14 cellular contexts compared by ENCODE assay signal in the genomic region with DNA sequence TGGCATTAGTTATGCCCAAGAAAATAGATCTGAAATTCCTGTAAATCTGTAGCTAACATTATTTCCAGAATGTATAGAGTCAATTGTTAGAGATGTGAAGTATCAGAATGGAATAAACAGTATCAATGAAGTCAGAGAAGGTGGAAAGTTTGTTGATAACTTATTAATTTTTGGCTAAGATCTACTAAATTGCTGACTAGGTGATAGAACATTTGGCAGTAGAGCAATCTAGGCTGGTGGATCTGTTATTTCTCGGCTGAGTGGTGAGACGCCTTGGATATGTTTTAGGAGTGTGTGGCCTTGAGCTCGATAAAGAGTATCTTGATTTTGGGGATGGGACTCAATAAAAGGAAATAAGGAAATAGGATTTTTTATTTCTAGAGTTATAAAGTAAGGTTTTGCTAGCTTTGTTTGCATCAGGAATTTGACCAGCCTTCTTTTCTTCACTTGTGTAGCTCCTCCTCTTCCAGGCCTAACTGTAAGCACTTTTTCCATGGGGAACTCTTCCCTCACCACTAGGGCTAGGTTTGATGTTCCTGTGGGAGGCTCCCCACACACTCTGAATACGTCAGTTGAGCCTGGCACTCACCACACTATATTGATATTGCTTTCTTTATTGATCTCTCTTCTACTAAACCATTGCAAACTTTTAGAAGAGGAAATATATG.
"Had no signal": no experiment of that assay in that cellular context is flagged by ENCODE, and none has a peak within 500 bp of the region (broad histone marks: within the 10 kb centered on the region; RNA-seq: fewer than 3 reads in every experiment).

No MANE protein-coding gene starts in this region.

- H3K4me3 ChIP-seq: colonic mucosa, lower lobe of right lung, ovary, upper lobe of left lung had no signal

- H3K9me3 Mint-ChIP-seq: activated T-helper 17 cell treated with anti-CD3 and anti-CD28 coated beads, Interleukin-2, amount 50 U/mL, for 72 hours had no signal

- DNase-seq: activated naive CD4-positive, alpha-beta T cell treated with Interleukin-2 at 50 U/mL for 16 hours; caudate nucleus; colonic mucosa; hypothalamus; immature natural killer cell; lower lobe of right lung; ovary; stimulated activated naive CD8-positive, alpha-beta T cell treated with anti-CD3 and anti-CD28 coated beads, Interleukin-15, Interleukin-2, amounts not matched to agents 100 U/mL and 50 U/mL, for 24 hours; SW 1271; upper lobe of left lung had no signal

- H3K4me3 Mint-ChIP-seq: activated T-helper 17 cell treated with anti-CD3 and anti-CD28 coated beads, Interleukin-2, amount 50 U/mL, for 72 hours; immature natural killer cell had no signal

- H3K27me3 ChIP-seq: colonic mucosa, ovary, upper lobe of left lung had no signal

- ATAC-seq: activated CD4-positive, CD25-positive, alpha-beta regulatory T cell treated with anti-CD3 and anti-CD28 coated beads, Interleukin-2, amount 50 U/mL, for 24 hours; activated T-helper 17 cell treated with anti-CD3 and anti-CD28 coated beads, Interleukin-2, amount 50 U/mL, for 72 hours; esophagus mucosa; lower lobe of right lung; sciatic nerve; stimulated activated naive CD8-positive, alpha-beta T cell treated with anti-CD3 and anti-CD28 coated beads, Interleukin-15, Interleukin-2, amounts not matched to agents 100 U/mL and 50 U/mL, for 24 hours had no signal

- H3K9me3 ChIP-seq: colonic mucosa, lower lobe of right lung, ovary, upper lobe of left lung had no signal

- H3K27ac Mint-ChIP-seq: activated T-helper 17 cell treated with anti-CD3 and anti-CD28 coated beads, Interleukin-2, amount 50 U/mL, for 72 hours; immature natural killer cell had no signal

- H3K4me1 ChIP-seq: colonic mucosa, lower lobe of right lung, upper lobe of left lung had no signal

- H3K27ac ChIP-seq: colonic mucosa, lower lobe of right lung, ovary, upper lobe of left lung had no signal

- H3K36me3 ChIP-seq: colonic mucosa, lower lobe of right lung, ovary, upper lobe of left lung had no signal

- H3K4me1 Mint-ChIP-seq: activated T-helper 17 cell treated with anti-CD3 and anti-CD28 coated beads, Interleukin-2, amount 50 U/mL, for 72 hours; immature natural killer cell had no signal

- H3K36me3 Mint-ChIP-seq: immature natural killer cell had no signal
